Comparison of ENCODE assay signal across 16 cellular contexts in genomic region chr7:18541871-18542212, GRCh38. TPM values are rescaled to one million over a fixed set of nuclear protein-coding genes. Genes with fewer than 3 reads are reported as not detected.
A peak's percentile ranks its signal among the peaks of the same experiment; 100 is the strongest.
DNase-seq lines count a peak whose midpoint lies in the region; ATAC-seq and TF ChIP-seq lines count a peak whose summit lies in the region.
"Had no signal": no experiment of that assay in that cellular context is flagged by ENCODE, and none has a peak within 500 bp of the region (broad histone marks: within the 10 kb centered on the region; RNA-seq: fewer than 3 reads in every experiment).

No MANE protein-coding gene starts in this region.

- H3K9me3 ChIP-seq in heart left ventricle (no peaks in the 10 kb centered on the region), tibial artery (no peaks in the 10 kb centered on the region)
- H3K9me3 ChIP-seq: Peyer's patch had no signal

- no peaks in the 10 kb centered on the region for H3K27me3 Mint-ChIP-seq in mesothelial cell of epicardium (ENCODE audit: low read depth)

- peaks cover 21% of the 10 kb centered on the region for H3K4me1 Mint-ChIP-seq in mesothelial cell of epicardium

- DNase-seq in heart left ventricle, result no peak
- DNase-seq in left cardiac atrium, result no peak
- no peak for DNase-seq in mesothelial cell of epicardium (ENCODE audit: low spot score in 2 of 2, unreplicated experiment in 2 of 2)
- DNase-seq in tibial artery, result no peak
- no peak for DNase-seq in stimulated activated CD4-positive, alpha-beta T cell treated with anti-CD3 and anti-CD28 coated beads, Interleukin-4, amount 100 ng/mL, for 1 hour
- no peak for DNase-seq in activated naive CD4-positive, alpha-beta T cell treated with anti-CD3 and anti-CD28 coated beads, Interleukin-2, amount 50 U/mL, for 72 hours (ENCODE audit: low spot score in 2 of 2)
- DNase-seq in glomerular visceral epithelial cell (ENCODE audit: extremely low spot score), result no peak
- DNase-seq: 8988T, DMS153, H9, NCI-H1105, NCI-H187, NCI-H748 treated with DMSO at 0.1 percent for 48 hours, Peyer's patch had no signal

- peaks cover 0 to 41% (median 12%) of the 10 kb centered on the region in 12 donors for H3K4me1 ChIP-seq in heart left ventricle
- peaks cover 0 to 42% (median 8%) of the 10 kb centered on the region in 4 donors for H3K4me1 ChIP-seq in tibial artery
- H3K4me1 ChIP-seq: Peyer's patch had no signal

- H3K36me3 ChIP-seq in heart left ventricle, result peaks cover 0 to 7% (median 0%) of the 10 kb centered on the region in 9 donors
- no peaks in the 10 kb centered on the region for H3K36me3 ChIP-seq in tibial artery
- H3K36me3 ChIP-seq: Peyer's patch had no signal

- H3K36me3 Mint-ChIP-seq in mesothelial cell of epicardium, result peaks cover 1% of the 10 kb centered on the region
- H3K36me3 Mint-ChIP-seq in activated naive CD4-positive, alpha-beta T cell treated with anti-CD3 and anti-CD28 coated beads, Interleukin-2, amount 50 U/mL, for 72 hours, result no peaks in the 10 kb centered on the region

- peaks cover 6% of the 10 kb centered on the region for H3K9me3 Mint-ChIP-seq in mesothelial cell of epicardium
- H3K9me3 Mint-ChIP-seq in activated naive CD4-positive, alpha-beta T cell treated with anti-CD3 and anti-CD28 coated beads, Interleukin-2, amount 50 U/mL, for 72 hours, result peaks cover 3 to 10% of the 10 kb centered on the region in 2 donors
- H3K9me3 Mint-ChIP-seq: H9 had no signal

- no peak overlapping the region for H3K4me3 Mint-ChIP-seq in mesothelial cell of epicardium
- H3K4me3 Mint-ChIP-seq: H9 had no signal

- 85 to 87% (median 86%) methylated on average over 6 of the region's 6 CpGs for WGBS in heart left ventricle, 4 donors

- no peak for TF ChIP-seq POLR2A in heart left ventricle (IDR thresholded peaks at IDR 0.05)

- ATAC-seq in heart left ventricle (peak in 2 of 4 donors; percentile 59 to 61), left cardiac atrium (no peak)
- ATAC-seq in activated naive CD4-positive, alpha-beta T cell treated with anti-CD3 and anti-CD28 coated beads, Interleukin-2, amount 50 U/mL, for 72 hours, result no peak

- TF ChIP-seq CTCF in heart left ventricle (IDR thresholded peaks at IDR 0.05) (no peak), VCaP (conservative IDR thresholded peaks at IDR 0.05) (no peak), mesothelial cell of epicardium (IDR thresholded peaks at IDR 0.05; ENCODE audit: unreplicated experiment) (no peak), tibial artery (IDR thresholded peaks at IDR 0.05) (no peak)

- H3K27ac ChIP-seq in heart left ventricle (peak overlapping the region in 8 of 12 donors; percentile 16 to 80 (median 45)), VCaP (peak overlapping the region; percentile 65), tibial artery (peak overlapping the region; percentile 57 to 65)
- H3K27ac ChIP-seq: KMS-11, Peyer's patch had no signal

- intact Hi-C loops in heart left ventricle (cut with DNase I), result loop anchor here in 1 of 10 donors (10.0 kb wide), 1 partner anchor 47 kb away; the partner anchor contains the start of gene HDAC9
- intact Hi-C loops in left cardiac atrium (cut with DNase I), result no loop called here
- intact Hi-C loops in tibial artery (cut with DNase I; ENCODE audit: low total_unique reads), result no loop called here

- H3K27me3 ChIP-seq in heart left ventricle (no peaks in the 10 kb centered on the region), tibial artery (no peaks in the 10 kb centered on the region)
- H3K27me3 ChIP-seq: Peyer's patch had no signal

- H3K27ac Mint-ChIP-seq in mesothelial cell of epicardium, result peak overlapping the region; percentile 88
- no peak overlapping the region for H3K27ac Mint-ChIP-seq in activated naive CD4-positive, alpha-beta T cell treated with anti-CD3 and anti-CD28 coated beads, Interleukin-2, amount 50 U/mL, for 72 hours
- H3K27ac Mint-ChIP-seq: H9 had no signal

- H3K4me3 ChIP-seq in heart left ventricle (no peak overlapping the region), tibial artery (no peak overlapping the region)
- H3K4me3 ChIP-seq: Peyer's patch had no signal

RNA-seq across cellular contexts. Expression of gene HDAC9, which starts 46.3 kb away (rescaled TPM):
- total RNA-seq in heart left ventricle (10 to 100 TPM; 20.0 to 62.9 (median 40.3) TPM), left cardiac atrium (10 to 100 TPM; 16.0 to 22.4 TPM), mesothelial cell of epicardium (32.2 to 37.4 TPM (median 35.9 TPM) in 3 replicates)
- 1 to 10 TPM; 4.8 to 6.6 TPM for polyA plus RNA-seq in heart left ventricle
- total RNA-seq in activated naive CD4-positive, alpha-beta T cell treated with anti-CD3 and anti-CD28 coated beads, Interleukin-2, amount 50 U/mL, for 72 hours, result under 1 TPM; 0.32 to 0.84 TPM

Comparison
In these comparisons a context has a peak if more than half of its experiments do, and no peak if none do; other contexts are left out.
1. RNA of gene HDAC9, which starts 46.3 kb away (total RNA-seq): 20.0 to 62.9 TPM in heart left ventricle, 32.2 to 37.4 TPM in mesothelial cell of epicardium and 16.0 to 22.4 TPM in left cardiac atrium; 0.32 to 0.84 TPM in activated naive CD4-positive, alpha-beta T cell treated with anti-CD3 and anti-CD28 coated beads, Interleukin-2, amount 50 U/mL, for 72 hours; every median in the first group is over 4 times any median in the second.
2. Peak in every context shown above with its lines, with median percentiles within 50 percentile points of each other: H3K27ac ChIP-seq.